In the genomic region with DNA sequence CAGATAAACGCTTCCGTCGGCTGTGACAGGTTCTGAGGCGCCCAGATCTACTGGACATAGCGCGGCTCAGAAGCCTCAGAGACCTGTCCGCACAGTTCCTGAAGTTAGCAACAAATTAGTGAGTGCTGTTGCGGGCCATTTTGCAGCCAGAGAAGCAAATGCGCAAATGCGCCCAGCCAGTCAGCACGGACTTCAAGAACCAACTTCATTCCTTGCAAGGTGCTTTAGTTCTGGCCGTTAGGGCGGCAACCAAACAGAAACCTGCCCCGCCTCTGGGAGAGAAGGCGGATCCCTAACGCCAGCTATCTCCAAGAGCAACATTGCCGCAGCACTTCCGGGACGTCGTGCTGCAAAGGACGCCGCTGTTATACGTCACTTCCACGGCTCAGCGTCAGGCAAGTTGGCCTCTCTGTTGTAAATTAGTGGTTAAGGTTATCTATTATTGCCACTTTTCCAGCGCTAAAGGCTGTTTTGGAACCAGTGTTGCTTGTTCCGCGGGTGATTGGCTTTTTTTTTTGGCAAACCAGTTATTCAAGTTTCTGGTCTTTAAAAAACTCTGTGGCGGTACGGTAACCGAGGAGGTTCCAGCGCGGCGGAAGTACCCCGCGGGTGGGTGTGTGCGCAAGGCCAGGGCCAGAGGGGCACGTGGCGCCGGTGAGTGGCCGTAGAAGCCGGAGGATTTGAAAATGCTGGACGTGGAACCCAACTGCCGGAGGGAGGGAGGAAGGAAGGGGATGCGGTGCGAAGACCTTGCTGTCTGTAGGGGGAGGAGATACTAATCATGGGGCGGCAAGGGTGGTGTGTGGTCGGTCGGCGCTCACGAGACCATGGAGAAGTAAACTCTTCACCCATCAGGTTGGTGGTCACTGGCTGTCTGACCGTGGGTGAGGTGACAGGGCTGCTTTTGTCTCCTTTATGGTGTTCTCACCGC, we compare ENCODE assay signal across 8 cellular contexts. TPM values are rescaled to one million over a fixed set of nuclear protein-coding genes. Genes with fewer than 3 reads are reported as not detected.
DNase-seq lines count a peak whose midpoint lies in the region; TF ChIP-seq lines count a peak whose summit lies in the region.

A gene (plus strand): TSS at position 612 of the 931 bp plus-strand sequence. CDS start 403 bp downstream, outside the sequence.

- peaks cover 37% of the 10 kb centered on the region for H3K79me2 ChIP-seq in MM.1S (ENCODE audit: low read length)

- H3K27ac ChIP-seq in MM.1S (ENCODE audit: low read length) (peak within 1 kb of the TSS; percentile 74; the same call in 1 of the 2 replicates), stomach smooth muscle (ENCODE audit: low read length) (peak within 1 kb of the TSS; percentile 86)

- DNase-seq in HAP-1 (ENCODE audit: low spot score in 2 of 2) (peak; percentile 93), MM.1S (peak; percentile 97), SIG-M5 (lab: John Stamatoyannopoulos, UW) (peak; percentile 77), activated gamma-delta T cell (lab: John Stamatoyannopoulos, UW) (peak; percentile 44), foreskin fibroblast (peak; percentile 91 to 97), neural crest cell (ENCODE audit: low read depth, low spot score) (peak; percentile 69)

- no peaks in the 10 kb centered on the region for H3K9me2 ChIP-seq in MM.1S (replicated peaks; ENCODE audit: insufficient read depth, low read length)

- in situ Hi-C loops in HAP-1 (cut with MboI; ENCODE audit: low sequenced_read_pairs), result no loop called here

- H2AFZ ChIP-seq in MM.1S (ENCODE audit: low read length), result peak within 1 kb of the TSS; percentile 74

- H3K9me3 Mint-ChIP-seq in neural crest cell, result no peaks in the 10 kb centered on the region

- peaks cover 5% of the 10 kb centered on the region; the same call in 1 of the 2 replicates for H3K4me1 ChIP-seq in ES-I3 (ENCODE audit: insufficient read depth, low read length)
- peaks cover 13% of the 10 kb centered on the region; the same call in 1 of the 2 replicates for H3K4me1 ChIP-seq in HAP-1
- 0 out of 2 replicates have a peak, but pooled peaks cover 8% of the 10 kb centered on the region for H3K4me1 ChIP-seq in MM.1S (ENCODE audit: low read length)
- H3K4me1 ChIP-seq in stomach smooth muscle (ENCODE audit: control insufficient read depth, insufficient read depth, low read length), result peaks cover 14% of the 10 kb centered on the region

- H3K27me3 ChIP-seq in HAP-1 (ENCODE audit: low read depth) (no peaks in the 10 kb centered on the region), MM.1S (replicated peaks; ENCODE audit: insufficient read depth, low read length) (no peaks in the 10 kb centered on the region), stomach smooth muscle (ENCODE audit: control insufficient read depth in 1 of 2, insufficient read depth in 2 of 2, low read length in 2 of 2) (no peaks in the 10 kb centered on the region)

- H3K36me3 Mint-ChIP-seq in neural crest cell (ENCODE audit: low read depth), result peaks cover 3% of the 10 kb centered on the region

- no peaks in the 10 kb centered on the region for H4K20me1 ChIP-seq in MM.1S (ENCODE audit: insufficient read depth, low read length)

- peaks cover 39% of the 10 kb centered on the region for H3K4me1 Mint-ChIP-seq in neural crest cell

- H3K9me3 ChIP-seq in ES-I3 (ENCODE audit: control insufficient read depth, insufficient read depth, low read length) (no peaks in the 10 kb centered on the region), HAP-1 (no peaks in the 10 kb centered on the region), MM.1S (replicated peaks; ENCODE audit: insufficient read depth, low read length) (no peaks in the 10 kb centered on the region), stomach smooth muscle (ENCODE audit: control insufficient read depth in 2 of 2, low read length in 2 of 2) (no peaks in the 10 kb centered on the region)

- peak within 1 kb of the TSS; percentile 62 for H3K4me2 ChIP-seq in MM.1S (ENCODE audit: low read depth, low read length)

- H3K27me3 Mint-ChIP-seq in neural crest cell (ENCODE audit: low read depth), result peaks cover 17% of the 10 kb centered on the region

- peak within 1 kb of the TSS; percentile 97 for H3K4me3 Mint-ChIP-seq in neural crest cell

- H3K27ac Mint-ChIP-seq in neural crest cell (ENCODE audit: unreplicated experiment), result peak within 1 kb of the TSS; percentile 89

- H3K9ac ChIP-seq in ES-I3 (ENCODE audit: low read depth, low read length) (peak within 1 kb of the TSS; percentile 93), MM.1S (ENCODE audit: low read length) (peak within 1 kb of the TSS; percentile 81), stomach smooth muscle (ENCODE audit: low read length in 2 of 2) (peak within 1 kb of the TSS; percentile 83 to 88)

- peaks cover 4% of the 10 kb centered on the region; the same call in 1 of the 2 replicates for H3F3A ChIP-seq in MM.1S (ENCODE audit: insufficient read depth, low read length)

- H3K4me3 ChIP-seq in HAP-1, result peak within 1 kb of the TSS; percentile 72
- H3K4me3 ChIP-seq in MM.1S (ENCODE audit: low read length), result peak within 1 kb of the TSS; percentile 90
- H3K4me3 ChIP-seq in foreskin fibroblast (ENCODE audit: low read depth in 1 of 2, low read length in 2 of 2), result peak within 1 kb of the TSS; percentile 89
- peak within 1 kb of the TSS; percentile 89 to 100 for H3K4me3 ChIP-seq in stomach smooth muscle (ENCODE audit: low read length in 2 of 2)

- no peaks in the 10 kb centered on the region for H3K36me3 ChIP-seq in ES-I3 (ENCODE audit: insufficient read depth, low read length)
- H3K36me3 ChIP-seq in HAP-1 (replicated peaks), result peaks cover 30% of the 10 kb centered on the region
- 0 out of 2 replicates have a peak, but pooled peaks cover 5% of the 10 kb centered on the region for H3K36me3 ChIP-seq in MM.1S (replicated peaks; ENCODE audit: insufficient read depth, low read length)
- H3K36me3 ChIP-seq in stomach smooth muscle (ENCODE audit: control insufficient read depth in 2 of 2, insufficient read depth in 2 of 2, low read length in 2 of 2), result peaks cover 0 to 8% of the 10 kb centered on the region in 2 donors

- TF ChIP-seq CTCF in MM.1S (IDR thresholded peaks at IDR 0.05; ENCODE audit: low read length), result no peak
- no peak for TF ChIP-seq CTCF in foreskin fibroblast (IDR thresholded peaks at IDR 0.05; ENCODE audit: low read depth, low read length)
- TF ChIP-seq CTCF in neural crest cell (conservative IDR thresholded peaks at IDR 0.05), result peak; percentile 33

RNA-seq across cellular contexts. Expression of the gene that starts here (rescaled TPM):
- 25.0 and 28.3 TPM in 2 replicates for total RNA-seq in neural crest cell

Comparison
In these comparisons a context has a peak if more than half of its experiments do, and no peak if none do; other contexts are left out.
1. Peak in every context shown above with its lines: DNase-seq, H3K4me3 ChIP-seq and H3K27ac ChIP-seq.
2. DNase-seq: peak in every context shown above with its lines; median percentile 97 in MM.1S; 94 in foreskin fibroblast; 93 in HAP-1; 77 in SIG-M5; 69 in neural crest cell; 44 in activated gamma-delta T cell.